Comparison of ENCODE assay signal across 21 cellular contexts in genomic region chr3:186694288-186695032, GRCh38. TPM values are rescaled to one million over a fixed set of nuclear protein-coding genes. Genes with fewer than 3 reads are reported as not detected.
A peak's percentile ranks its signal among the peaks of the same experiment; 100 is the strongest.
DNase-seq lines count a peak whose midpoint lies in the region; TF ChIP-seq lines count a peak whose summit lies in the region.
"Had no signal": no experiment of that assay in that cellular context is flagged by ENCODE, and none has a peak within 500 bp of the region (broad histone marks: within the 10 kb centered on the region; RNA-seq: fewer than 3 reads in every experiment).

No MANE protein-coding gene starts in this region.

- POLR2A ChIA-PET in activated CD4-positive, alpha-beta memory T cell treated with anti-CD3 and anti-CD28 coated beads for 36 hours (lab: Charles Lee) = no interaction called here
- POLR2A ChIA-PET in activated CD4-positive, alpha-beta memory T cell treated with anti-CD3 and anti-CD28 coated beads, Interleukin-2, amount 10 ng/mL, durations not matched to agents 7 days and 5 days (lab: Charles Lee) = no interaction called here
- POLR2A ChIA-PET in RWPE1 (lab: Yijun Ruan, JAX; ENCODE audit: low non-redundant PET) = no interaction called here
- POLR2A ChIA-PET in CD8-positive, alpha-beta memory T cell (lab: Charles Lee) = no interaction called here

- H3K27me3 Mint-ChIP-seq in activated CD4-positive, alpha-beta memory T cell treated with anti-CD3 and anti-CD28 coated beads for 36 hours = peaks cover 9% of the 10 kb centered on the region
- peaks cover 30% of the 10 kb centered on the region for H3K27me3 Mint-ChIP-seq in activated CD4-positive, alpha-beta memory T cell treated with anti-CD3 and anti-CD28 coated beads, Interleukin-2, amount 10 ng/mL, durations not matched to agents 7 days and 5 days
- peaks cover 21% of the 10 kb centered on the region for H3K27me3 Mint-ChIP-seq in mesothelial cell of epicardium (ENCODE audit: low read depth)
- peaks cover 5 to 38% of the 10 kb centered on the region in 2 donors for H3K27me3 Mint-ChIP-seq in CD8-positive, alpha-beta memory T cell

- no peaks in the 10 kb centered on the region for H3K9me3 Mint-ChIP-seq in activated CD4-positive, alpha-beta memory T cell treated with anti-CD3 and anti-CD28 coated beads for 36 hours
- no peaks in the 10 kb centered on the region for H3K9me3 Mint-ChIP-seq in activated CD4-positive, alpha-beta memory T cell treated with anti-CD3 and anti-CD28 coated beads, Interleukin-2, amount 10 ng/mL, durations not matched to agents 7 days and 5 days
- H3K9me3 Mint-ChIP-seq in mesothelial cell of epicardium = no peaks in the 10 kb centered on the region
- no peaks in the 10 kb centered on the region for H3K9me3 Mint-ChIP-seq in CD8-positive, alpha-beta memory T cell

- H3K4me3 ChIP-seq in epithelial cell of esophagus (ENCODE audit: low read length) = no peak overlapping the region
- no peak overlapping the region for H3K4me3 ChIP-seq in effector memory CD4-positive, alpha-beta T cell (ENCODE audit: insufficient read depth, low read depth, low read length, poor library complexity, severe bottlenecking)
- no peak overlapping the region for H3K4me3 ChIP-seq in CD8-positive, alpha-beta memory T cell (ENCODE audit: low read length)
- H3K4me3 ChIP-seq: K562 had no signal

- H3K4me1 Mint-ChIP-seq in activated CD4-positive, alpha-beta memory T cell treated with anti-CD3 and anti-CD28 coated beads for 36 hours (ENCODE audit: low read depth) = no peaks in the 10 kb centered on the region
- H3K4me1 Mint-ChIP-seq in activated CD4-positive, alpha-beta memory T cell treated with anti-CD3 and anti-CD28 coated beads, Interleukin-2, amount 10 ng/mL, durations not matched to agents 7 days and 5 days = no peaks in the 10 kb centered on the region
- peaks cover 15% of the 10 kb centered on the region for H3K4me1 Mint-ChIP-seq in mesothelial cell of epicardium
- H3K4me1 Mint-ChIP-seq in CD8-positive, alpha-beta memory T cell = peaks cover 13 to 20% (median 13%) of the 10 kb centered on the region in 3 donors

- intact Hi-C loops in activated CD4-positive, alpha-beta memory T cell treated with anti-CD3 and anti-CD28 coated beads for 36 hours (cut with micrococcal nuclease) = no loop called here

- TF ChIP-seq CTCF in RWPE1 (conservative IDR thresholded peaks at IDR 0.05; ENCODE audit: low read depth) (no peak), epithelial cell of esophagus (IDR thresholded peaks at IDR 0.05; ENCODE audit: insufficient read depth, low read depth, low read length, missing control alignments) (no peak), mesothelial cell of epicardium (IDR thresholded peaks at IDR 0.05; ENCODE audit: unreplicated experiment) (no peak)

- no peak overlapping the region for H3K27ac Mint-ChIP-seq in activated CD4-positive, alpha-beta memory T cell treated with anti-CD3 and anti-CD28 coated beads for 36 hours
- H3K27ac Mint-ChIP-seq in activated CD4-positive, alpha-beta memory T cell treated with anti-CD3 and anti-CD28 coated beads, Interleukin-2, amount 10 ng/mL, durations not matched to agents 7 days and 5 days = no peak overlapping the region
- peak overlapping the region; percentile 18 for H3K27ac Mint-ChIP-seq in mesothelial cell of epicardium
- H3K27ac Mint-ChIP-seq in CD8-positive, alpha-beta memory T cell = no peak overlapping the region

- no peaks in the 10 kb centered on the region for H3K36me3 ChIP-seq in effector memory CD4-positive, alpha-beta T cell (ENCODE audit: control insufficient read depth, insufficient read depth, low read length)
- H3K36me3 ChIP-seq in CD8-positive, alpha-beta memory T cell (ENCODE audit: insufficient read depth, low read length) = no peaks in the 10 kb centered on the region

- no peak overlapping the region for H3K27ac ChIP-seq in RWPE1
- no peak overlapping the region for H3K27ac ChIP-seq in effector memory CD4-positive, alpha-beta T cell (ENCODE audit: insufficient read depth, low read length, poor library complexity, severe bottlenecking)
- H3K27ac ChIP-seq in CD8-positive, alpha-beta memory T cell (ENCODE audit: low read depth, low read length) = no peak overlapping the region
- H3K27ac ChIP-seq: 22Rv1, C4-2B had no signal

- CTCF ChIA-PET in activated CD4-positive, alpha-beta memory T cell treated with anti-CD3 and anti-CD28 coated beads for 36 hours (lab: Charles Lee) = no interaction called here
- CTCF ChIA-PET in activated CD4-positive, alpha-beta memory T cell treated with anti-CD3 and anti-CD28 coated beads, Interleukin-2, amount 10 ng/mL, durations not matched to agents 7 days and 5 days (lab: Charles Lee) = no interaction called here
- CTCF ChIA-PET in RWPE1 (lab: Yijun Ruan, JAX) = no interaction called here
- CTCF ChIA-PET in CD8-positive, alpha-beta memory T cell (lab: Charles Lee) = no interaction called here

- no peaks in the 10 kb centered on the region for H3K27me3 ChIP-seq in effector memory CD4-positive, alpha-beta T cell (replicated peaks; ENCODE audit: control insufficient read depth, insufficient read depth, low read length, poor library complexity, severe bottlenecking)
- no peaks in the 10 kb centered on the region for H3K27me3 ChIP-seq in CD8-positive, alpha-beta memory T cell (ENCODE audit: insufficient read depth, low read length, poor library complexity, severe bottlenecking)

- no peaks in the 10 kb centered on the region for H3K36me3 Mint-ChIP-seq in activated CD4-positive, alpha-beta memory T cell treated with anti-CD3 and anti-CD28 coated beads for 36 hours
- H3K36me3 Mint-ChIP-seq in activated CD4-positive, alpha-beta memory T cell treated with anti-CD3 and anti-CD28 coated beads, Interleukin-2, amount 10 ng/mL, durations not matched to agents 7 days and 5 days (ENCODE audit: low read depth) = no peaks in the 10 kb centered on the region
- no peaks in the 10 kb centered on the region for H3K36me3 Mint-ChIP-seq in mesothelial cell of epicardium
- H3K36me3 Mint-ChIP-seq in CD8-positive, alpha-beta memory T cell = no peaks in the 10 kb centered on the region

- no peaks in the 10 kb centered on the region for H3K4me1 ChIP-seq in effector memory CD4-positive, alpha-beta T cell (ENCODE audit: control insufficient read depth, insufficient read depth, low read length, poor library complexity, severe bottlenecking)
- peaks cover 7% of the 10 kb centered on the region for H3K4me1 ChIP-seq in CD8-positive, alpha-beta memory T cell (ENCODE audit: insufficient read depth, low read length)

- DNase-seq in activated CD4-positive, alpha-beta memory T cell treated with anti-CD3 and anti-CD28 coated beads for 36 hours = peak; percentile 13
- no peak for DNase-seq in activated CD4-positive, alpha-beta memory T cell treated with anti-CD3 and anti-CD28 coated beads, Interleukin-2, amount 10 ng/mL, durations not matched to agents 7 days and 5 days
- peak; percentile 27 for DNase-seq in RWPE1 (ENCODE audit: low spot score)
- peak; percentile 66 for DNase-seq in epithelial cell of esophagus (ENCODE audit: low read depth)
- no peak for DNase-seq in mesothelial cell of epicardium (ENCODE audit: low spot score in 2 of 2, unreplicated experiment in 2 of 2)
- DNase-seq in effector memory CD4-positive, alpha-beta T cell = no peak
- DNase-seq in CD8-positive, alpha-beta memory T cell = no peak
- no peak for DNase-seq in HCEC 1CT
- DNase-seq: AML-193; DMS 273 treated with DMSO at 0.1 percent for 48 hours; DND-41; GOT3; NCI-H1105 treated with DMSO at 0.1 percent for 48 hours; NCI-H1694; NCI-H2081 treated with DMSO at 0.1 percent for 48 hours; NK-92 treated with Interleukin-12 subunit alpha and Interleukin-12 subunit beta, amount 100 ng/mL, for 24 hours; SHP77 treated with DMSO at 0.1 percent for 48 hours had no signal

- H3K9me3 ChIP-seq in effector memory CD4-positive, alpha-beta T cell (ENCODE audit: control insufficient read depth, low read length) = no peaks in the 10 kb centered on the region
- no peaks in the 10 kb centered on the region for H3K9me3 ChIP-seq in CD8-positive, alpha-beta memory T cell (ENCODE audit: low read length)

- H3K4me3 Mint-ChIP-seq in activated CD4-positive, alpha-beta memory T cell treated with anti-CD3 and anti-CD28 coated beads for 36 hours = no peak overlapping the region
- H3K4me3 Mint-ChIP-seq in activated CD4-positive, alpha-beta memory T cell treated with anti-CD3 and anti-CD28 coated beads, Interleukin-2, amount 10 ng/mL, durations not matched to agents 7 days and 5 days = no peak overlapping the region
- no peak overlapping the region for H3K4me3 Mint-ChIP-seq in mesothelial cell of epicardium
- H3K4me3 Mint-ChIP-seq in CD8-positive, alpha-beta memory T cell = no peak overlapping the region

RNA-seq across cellular contexts. Expression of gene KNG1, which starts 22.7 kb away (rescaled TPM):
- total RNA-seq in activated CD4-positive, alpha-beta memory T cell treated with anti-CD3 and anti-CD28 coated beads for 36 hours = not detected
- not detected for total RNA-seq in activated CD4-positive, alpha-beta memory T cell treated with anti-CD3 and anti-CD28 coated beads, Interleukin-2, amount 10 ng/mL, durations not matched to agents 7 days and 5 days
- not detected in 3 replicates for total RNA-seq in mesothelial cell of epicardium
- total RNA-seq in CD8-positive, alpha-beta memory T cell = not detected
- not detected for polyA plus RNA-seq in CD8-positive, alpha-beta memory T cell
- total RNA-seq: NCI-H460 had no signal
- polyA plus RNA-seq: K562 had no signal

RNA-seq across cellular contexts. Expression of gene HRG, which starts 28.6 kb away (rescaled TPM):
- total RNA-seq in activated CD4-positive, alpha-beta memory T cell treated with anti-CD3 and anti-CD28 coated beads for 36 hours = not detected
- total RNA-seq in activated CD4-positive, alpha-beta memory T cell treated with anti-CD3 and anti-CD28 coated beads, Interleukin-2, amount 10 ng/mL, durations not matched to agents 7 days and 5 days = not detected
- total RNA-seq in mesothelial cell of epicardium = not detected in 3 replicates
- total RNA-seq in CD8-positive, alpha-beta memory T cell = not detected
- polyA plus RNA-seq in CD8-positive, alpha-beta memory T cell = not detected
- total RNA-seq: K562 had no signal
- polyA plus RNA-seq: K562 had no signal

RNA-seq across cellular contexts. Expression of gene FETUB, which starts 54.3 kb away (rescaled TPM):
- total RNA-seq in activated CD4-positive, alpha-beta memory T cell treated with anti-CD3 and anti-CD28 coated beads for 36 hours = not detected
- total RNA-seq in activated CD4-positive, alpha-beta memory T cell treated with anti-CD3 and anti-CD28 coated beads, Interleukin-2, amount 10 ng/mL, durations not matched to agents 7 days and 5 days = not detected
- not detected in 3 replicates for total RNA-seq in mesothelial cell of epicardium
- total RNA-seq in CD8-positive, alpha-beta memory T cell = not detected
- polyA plus RNA-seq in CD8-positive, alpha-beta memory T cell = not detected
- total RNA-seq: K562, NCI-H460 had no signal
- polyA plus RNA-seq: K562 had no signal

Comparison
In these comparisons a context has a peak if more than half of its experiments do, and no peak if none do; other contexts are left out.
1. DNase-seq: peak in activated CD4-positive, alpha-beta memory T cell treated with anti-CD3 and anti-CD28 coated beads for 36 hours (single experiment), RWPE1 (single experiment) and epithelial cell of esophagus (single experiment); none in activated CD4-positive, alpha-beta memory T cell treated with anti-CD3 and anti-CD28 coated beads, Interleukin-2, amount 10 ng/mL, durations not matched to agents 7 days and 5 days (single experiment), mesothelial cell of epicardium (0 of 2), effector memory CD4-positive, alpha-beta T cell (0 of 3), CD8-positive, alpha-beta memory T cell (0 of 5) and HCEC 1CT (single experiment).